ENCODE assay signal across 12 cellular contexts in genomic region chr17:7867881-7868329, GRCh38. TPM values are rescaled to one million over a fixed set of nuclear protein-coding genes. Genes with fewer than 3 reads are reported as not detected.
DNase-seq lines count a peak whose midpoint lies in the region; ATAC-seq and TF ChIP-seq lines count a peak whose summit lies in the region.
"Had no signal": no experiment of that assay in that cellular context is flagged by ENCODE, and none has a peak within 500 bp of the region (broad histone marks: within the 10 kb centered on the region; RNA-seq: fewer than 3 reads in every experiment).

No MANE protein-coding gene starts in this region.

- no peaks in the 10 kb centered on the region for H3K9me3 Mint-ChIP-seq in CD8-positive, alpha-beta T cell
- H3K9me3 Mint-ChIP-seq in activated naive CD8-positive, alpha-beta T cell (ENCODE audit: low read depth): no peaks in the 10 kb centered on the region
- H3K9me3 Mint-ChIP-seq in naive thymus-derived CD4-positive, alpha-beta T cell: no peaks in the 10 kb centered on the region

- CTCF ChIA-PET in CD8-positive, alpha-beta T cell (lab: Charles Lee): interaction anchor here (0.8 to 14.3 kb wide), 4 partner anchors 32 to 189 kb away, joined by 3 to 178 read pairs (median 8); no protein-coding TSS in a partner anchor
- CTCF ChIA-PET in naive thymus-derived CD4-positive, alpha-beta T cell (lab: Charles Lee): interaction anchor here (1.0 to 3.1 kb wide), 3 partner anchors 33 to 122 kb away, joined by 4 to 19 read pairs (median 4); no protein-coding TSS in a partner anchor

- H3K36me3 Mint-ChIP-seq in CD8-positive, alpha-beta T cell: peaks cover 11% of the 10 kb centered on the region
- H3K36me3 Mint-ChIP-seq in activated naive CD8-positive, alpha-beta T cell: no peaks in the 10 kb centered on the region
- H3K36me3 Mint-ChIP-seq in naive thymus-derived CD4-positive, alpha-beta T cell: peaks cover 3 to 20% (median 12%) of the 10 kb centered on the region in 5 donors

- peak overlapping the region; percentile 22 for H3K4me3 ChIP-seq in CD8-positive, alpha-beta T cell (ENCODE audit: low read depth, low read length)
- H3K4me3 ChIP-seq in naive thymus-derived CD4-positive, alpha-beta T cell (ENCODE audit: low read length): peak overlapping the region; percentile 2
- H3K4me3 ChIP-seq: HAP-1, right atrium auricular region had no signal

- peak overlapping the region; percentile 50 for H3K4me3 Mint-ChIP-seq in CD8-positive, alpha-beta T cell
- H3K4me3 Mint-ChIP-seq in activated naive CD8-positive, alpha-beta T cell: peak overlapping the region; percentile 58
- peak overlapping the region; percentile 46 to 83 (median 70) for H3K4me3 Mint-ChIP-seq in naive thymus-derived CD4-positive, alpha-beta T cell

- H3K4me1 ChIP-seq in CD8-positive, alpha-beta T cell (ENCODE audit: insufficient read depth, low read length): peaks cover 26% of the 10 kb centered on the region
- peaks cover 16 to 20% of the 10 kb centered on the region in 2 donors for H3K4me1 ChIP-seq in naive thymus-derived CD4-positive, alpha-beta T cell (ENCODE audit: control insufficient read depth in 2 of 2, insufficient read depth in 2 of 2, low read length in 2 of 2)
- H3K4me1 ChIP-seq: right atrium auricular region had no signal

- H3K4me1 Mint-ChIP-seq in CD8-positive, alpha-beta T cell (ENCODE audit: low read depth): peaks cover 31% of the 10 kb centered on the region
- peaks cover 33% of the 10 kb centered on the region for H3K4me1 Mint-ChIP-seq in activated naive CD8-positive, alpha-beta T cell (ENCODE audit: low read depth)
- H3K4me1 Mint-ChIP-seq in naive thymus-derived CD4-positive, alpha-beta T cell: peaks cover 23 to 46% (median 43%) of the 10 kb centered on the region in 7 donors

- no peak for DNase-seq in CD8-positive, alpha-beta T cell
- peak; percentile 44 to 73 for DNase-seq in Kasumi-1 (lab: John Stamatoyannopoulos, UW)
- no peak for DNase-seq in naive thymus-derived CD4-positive, alpha-beta T cell
- no peak for DNase-seq in NCI-H2107 treated with DMSO at 0.1 percent for 48 hours (lab: John Stamatoyannopoulos, UW; ENCODE audit: unreplicated experiment)
- DNase-seq in cerebellar nuclear complex (lab: John Stamatoyannopoulos, UW): no peak
- DNase-seq: NCI-H1694, OCI-M1, T-helper 9 cell had no signal

- POLR2A ChIA-PET in CD8-positive, alpha-beta T cell (lab: Charles Lee): interaction anchor here (1.0 to 2.4 kb wide), 3 partner anchors 11 to 160 kb away, joined by 3 to 10 read pairs (median 3); partner anchors contain the start of genes CYB5D1 and NAA38
- POLR2A ChIA-PET in naive thymus-derived CD4-positive, alpha-beta T cell (lab: Charles Lee): interaction anchor here (0.8 to 2.8 kb wide), 5 partner anchors 9 to 48 kb away, joined by 3 to 12 read pairs (median 10); partner anchors contain the start of gene RNF227

- H3K27me3 ChIP-seq in CD8-positive, alpha-beta T cell (ENCODE audit: insufficient read depth, low read length): no peaks in the 10 kb centered on the region
- no peaks in the 10 kb centered on the region for H3K27me3 ChIP-seq in naive thymus-derived CD4-positive, alpha-beta T cell (ENCODE audit: control insufficient read depth in 2 of 2, insufficient read depth in 2 of 2, low read length in 2 of 2)
- H3K27me3 ChIP-seq: right atrium auricular region had no signal

- peak overlapping the region; percentile 80 for H3K27ac Mint-ChIP-seq in CD8-positive, alpha-beta T cell
- peak overlapping the region; percentile 82 for H3K27ac Mint-ChIP-seq in activated naive CD8-positive, alpha-beta T cell
- H3K27ac Mint-ChIP-seq in naive thymus-derived CD4-positive, alpha-beta T cell: peak overlapping the region; percentile 53 to 92 (median 87)

- H3K27ac ChIP-seq in CD8-positive, alpha-beta T cell (ENCODE audit: low read depth, low read length): no peak overlapping the region
- peak overlapping the region; percentile 49 for H3K27ac ChIP-seq in naive thymus-derived CD4-positive, alpha-beta T cell (ENCODE audit: low read depth, low read length)
- H3K27ac ChIP-seq: right atrium auricular region had no signal

- TF ChIP-seq CTCF in CD8-positive, alpha-beta T cell (IDR thresholded peaks at IDR 0.05): no peak

- peak; percentile 67 for ATAC-seq in CD8-positive, alpha-beta T cell
- peak; percentile 79 for ATAC-seq in naive thymus-derived CD4-positive, alpha-beta T cell
- no peak for ATAC-seq in activated CD4-positive, CD25-positive, alpha-beta regulatory T cell treated with anti-CD3 and anti-CD28 coated beads, Interleukin-2, amount 50 U/mL, for 24 hours

- intact Hi-C loops in CD8-positive, alpha-beta T cell (cut with DNase I, micrococcal nuclease): no loop called here
- intact Hi-C loops in naive thymus-derived CD4-positive, alpha-beta T cell (cut with micrococcal nuclease): no loop called here

- H3K9me3 ChIP-seq in CD8-positive, alpha-beta T cell (ENCODE audit: low read length): no peaks in the 10 kb centered on the region
- H3K9me3 ChIP-seq in naive thymus-derived CD4-positive, alpha-beta T cell (ENCODE audit: control insufficient read depth in 2 of 3, low read length in 3 of 3): no peaks in the 10 kb centered on the region
- H3K9me3 ChIP-seq: HAP-1, right atrium auricular region had no signal

- H3K27me3 Mint-ChIP-seq in CD8-positive, alpha-beta T cell (ENCODE audit: low read depth): no peaks in the 10 kb centered on the region
- H3K27me3 Mint-ChIP-seq in activated naive CD8-positive, alpha-beta T cell: no peaks in the 10 kb centered on the region
- H3K27me3 Mint-ChIP-seq in naive thymus-derived CD4-positive, alpha-beta T cell: no peaks in the 10 kb centered on the region

- peaks cover 3% of the 10 kb centered on the region for H3K36me3 ChIP-seq in CD8-positive, alpha-beta T cell (ENCODE audit: insufficient read depth, low read length)
- no peaks in the 10 kb centered on the region for H3K36me3 ChIP-seq in naive thymus-derived CD4-positive, alpha-beta T cell (ENCODE audit: control insufficient read depth in 2 of 3, insufficient read depth in 3 of 3, low read length in 3 of 3)
- H3K36me3 ChIP-seq: right atrium auricular region had no signal

RNA-seq across cellular contexts. Expression of gene CYB5D1, which starts 10.1 kb away (rescaled TPM):
- total RNA-seq in CD8-positive, alpha-beta T cell: 10 to 100 TPM; 10.4 to 12.4 TPM
- total RNA-seq in naive thymus-derived CD4-positive, alpha-beta T cell: 10 to 100 TPM in 2 of 5 experiments, 1 to 10 TPM in 3; 8.4 to 14.2 (median 9.5) TPM
- 1 to 10 TPM; 7.5 to 7.9 TPM for polyA plus RNA-seq in naive thymus-derived CD4-positive, alpha-beta T cell

RNA-seq across cellular contexts. Expression of gene NAA38, which starts 10.5 kb away (rescaled TPM):
- 10 to 100 TPM; 14.3 to 16.5 TPM for total RNA-seq in CD8-positive, alpha-beta T cell
- 10 to 100 TPM; 22.1 to 63.8 (median 24.9) TPM for total RNA-seq in naive thymus-derived CD4-positive, alpha-beta T cell
- 100 to 1,000 TPM; 113 to 132 TPM for polyA plus RNA-seq in naive thymus-derived CD4-positive, alpha-beta T cell

RNA-seq across cellular contexts. Expression of gene TMEM88, which starts 13.0 kb away (rescaled TPM):
- total RNA-seq in CD8-positive, alpha-beta T cell: 10 to 100 TPM; 33.3 to 33.7 TPM
- 10 to 100 TPM in 4 of 5 experiments, under 1 TPM in 1; 0.70 to 32.7 (median 11.6) TPM for total RNA-seq in naive thymus-derived CD4-positive, alpha-beta T cell
- not detected for polyA plus RNA-seq in naive thymus-derived CD4-positive, alpha-beta T cell

RNA-seq across cellular contexts. Expression of gene CHD3, which starts 20.7 kb away (rescaled TPM):
- 100 to 1,000 TPM; 243 to 245 TPM for total RNA-seq in CD8-positive, alpha-beta T cell
- total RNA-seq in naive thymus-derived CD4-positive, alpha-beta T cell: 100 to 1,000 TPM; 189 to 417 (median 359) TPM
- polyA plus RNA-seq in naive thymus-derived CD4-positive, alpha-beta T cell: 10 to 100 TPM; 12.7 to 39.3 TPM

RNA-seq across cellular contexts. Expression of gene KDM6B, which starts 33.9 kb away (rescaled TPM):
- total RNA-seq in CD8-positive, alpha-beta T cell: 100 to 1,000 TPM; 332 to 349 TPM
- total RNA-seq in naive thymus-derived CD4-positive, alpha-beta T cell: 100 to 1,000 TPM in 4 of 5 experiments, 10 to 100 TPM in 1; 32.2 to 179 (median 120) TPM
- polyA plus RNA-seq in naive thymus-derived CD4-positive, alpha-beta T cell: 1 to 10 TPM in 1 of 2 donors, under 1 TPM in 1; 0.95 to 1.5 TPM

Comparison
In these comparisons a context has a peak if more than half of its experiments do, and no peak if none do; other contexts are left out.
1. ATAC-seq: peak in CD8-positive, alpha-beta T cell (single experiment) and naive thymus-derived CD4-positive, alpha-beta T cell (single experiment); none in activated CD4-positive, CD25-positive, alpha-beta regulatory T cell treated with anti-CD3 and anti-CD28 coated beads, Interleukin-2, amount 50 U/mL, for 24 hours (0 of 2).
2. DNase-seq: peak in Kasumi-1 (2 of 2); none in CD8-positive, alpha-beta T cell (0 of 7), naive thymus-derived CD4-positive, alpha-beta T cell (0 of 9), NCI-H2107 treated with DMSO at 0.1 percent for 48 hours (single experiment) and cerebellar nuclear complex (0 of 2).
3. Peak in every context shown above with its lines, with median percentiles within 50 percentile points of each other: H3K27ac Mint-ChIP-seq and H3K4me3 Mint-ChIP-seq.